3 cellular contexts compared by ENCODE assay signal in genomic region chr5:29231153-29231552, GRCh38.
TF ChIP-seq lines count a peak whose summit lies in the region.

No MANE protein-coding gene starts in this region.

TF ChIP-seq in A549, 52 proteins besides CTCF, POLR2A, EP300 and RAD21:
- TF ChIP-seq HOXB5 (CRISPR knock-in tag; IDR thresholded peaks at IDR 0.05) (no peak), ZNF302 (CRISPR knock-in tag; IDR thresholded peaks at IDR 0.05) (no peak), ATOH8 (CRISPR knock-in tag; IDR thresholded peaks at IDR 0.05; ENCODE audit: low read depth) (no peak), CEBPB (IDR thresholded peaks at IDR 0.05) (no peak), BCL3 (IDR thresholded peaks at IDR 0.05) (no peak), MAFK (IDR thresholded peaks at IDR 0.05; ENCODE audit: partially characterized antibody) (peak; percentile 45), HMGXB4 (CRISPR knock-in tag; IDR thresholded peaks at IDR 0.05; ENCODE audit: borderline replicate concordance) (no peak)

TF ChIP-seq in IMR-90, 13 proteins besides CTCF, POLR2A, EP300 and RAD21:
- TF ChIP-seq MAFK (IDR thresholded peaks at IDR 0.05; ENCODE audit: low read depth, low read length) (peak; percentile 47; the same call in 1 of the 2 replicates), FOS (IDR thresholded peaks at IDR 0.05; ENCODE audit: low read depth, low read length) (no peak), SMC3 (IDR thresholded peaks at IDR 0.05; ENCODE audit: low read depth, low read length) (no peak), USF2 (IDR thresholded peaks at IDR 0.05; ENCODE audit: low read depth, low read length) (no peak), CEBPB (IDR thresholded peaks at IDR 0.05; ENCODE audit: low read depth, low read length) (no peak), RCOR1 (IDR thresholded peaks at IDR 0.05; ENCODE audit: insufficient replicate concordance, low read length) (no peak)

TF ChIP-seq in K562, 482 proteins besides CTCF, POLR2A, EP300 and RAD21:
- TF ChIP-seq COPS2 (conservative IDR thresholded peaks at IDR 0.05): no peak
- TF ChIP-seq HOXB6 (CRISPR knock-in tag; IDR thresholded peaks at IDR 0.05; ENCODE audit: borderline replicate concordance): no peak
- no peak for TF ChIP-seq ZNF12 (CRISPR knock-in tag; IDR thresholded peaks at IDR 0.05)
- TF ChIP-seq POLR2G (IDR thresholded peaks at IDR 0.05; ENCODE audit: low read depth, low read length): no peak
- no peak for TF ChIP-seq WHSC1 (IDR thresholded peaks at IDR 0.05; ENCODE audit: low read length)
- TF ChIP-seq SIN3B (IDR thresholded peaks at IDR 0.05; ENCODE audit: low read depth): no peak
- TF ChIP-seq ATF6 (CRISPR knock-in tag; IDR thresholded peaks at IDR 0.05): no peak
- TF ChIP-seq C11orf30 (IDR thresholded peaks at IDR 0.05; ENCODE audit: low read depth): 0 out of 2 replicates have a peak, but pooled peaks have one; percentile 36
- peak; percentile 71 for TF ChIP-seq ZNF316 (IDR thresholded peaks at IDR 0.05)
- peak; percentile 8; the same call in 1 of the 2 replicates for TF ChIP-seq MAFK (IDR thresholded peaks at IDR 0.05; ENCODE audit: low read length)
- TF ChIP-seq MAFF (IDR thresholded peaks at IDR 0.05; ENCODE audit: low read length): peak; percentile 43; the same call in 1 of the 2 replicates
- no peak for TF ChIP-seq TOE1 (IDR thresholded peaks at IDR 0.05; ENCODE audit: borderline replicate concordance)
- no peak for TF ChIP-seq TOE1 (CRISPR knock-in tag; IDR thresholded peaks at IDR 0.05; ENCODE audit: borderline replicate concordance, low read depth)
- TF ChIP-seq ZNF655 (CRISPR knock-in tag; IDR thresholded peaks at IDR 0.05): no peak
- TF ChIP-seq ZNF280B (CRISPR knock-in tag; IDR thresholded peaks at IDR 0.05): no peak
- no peak for TF ChIP-seq ZNF518B (CRISPR knock-in tag; IDR thresholded peaks at IDR 0.05)
TF ChIP-seq in K562: peak in this region for 4.
